ENCODE assay signal across 22 cellular contexts in the genomic region with DNA sequence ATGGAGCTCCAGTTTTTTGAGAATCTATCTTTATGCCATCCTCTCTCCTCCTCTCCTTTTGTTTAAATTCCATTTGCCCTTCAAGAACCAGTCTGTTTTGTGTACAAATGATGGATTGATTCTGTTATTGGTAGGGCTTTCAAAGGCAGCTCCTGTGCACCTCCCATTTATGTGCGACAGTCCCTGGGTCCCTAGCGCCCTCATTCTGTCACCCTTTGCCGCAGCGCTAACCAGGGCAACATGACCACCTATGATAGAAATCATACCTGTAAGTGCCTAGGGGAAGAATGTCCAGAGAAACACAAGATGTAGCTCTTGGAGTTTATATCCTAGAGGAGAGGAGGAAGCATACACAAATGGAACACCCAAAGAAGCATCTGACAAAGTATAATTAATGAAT.
DNase-seq lines count a peak whose midpoint lies in the region; ATAC-seq and TF ChIP-seq lines count a peak whose summit lies in the region.
"Had no signal": no experiment of that assay in that cellular context is flagged by ENCODE, and none has a peak within 500 bp of the region (broad histone marks: within the 10 kb centered on the region; RNA-seq: fewer than 3 reads in every experiment).

No MANE protein-coding gene starts in this region.

- no peak overlapping the region for H2AFZ ChIP-seq in H9 (ENCODE audit: low read length)

- DNase-seq in H9 (no peak), WERI-Rb-1 (no peak), SIG-M5 treated with dmso at 0.1 percent for 504 hours (lab: John Stamatoyannopoulos, UW; ENCODE audit: unreplicated experiment) (no peak), NOMO-1 treated with dmso at 0.1 percent for 144 hours (lab: John Stamatoyannopoulos, UW; ENCODE audit: unreplicated experiment) (no peak)
- DNase-seq: 8988T; ACHN; BE2C; CD4-positive, alpha-beta memory T cell; CD4-positive, CD25-positive, alpha-beta regulatory T cell; CD8-positive, alpha-beta memory T cell; COR-L47; DMS 273 treated with DMSO at 0.1 percent for 48 hours; DMS153; DMS53; DMS79; DND-41; EL; GDM1 had no signal

- H4K8ac ChIP-seq in H9 (replicated peaks; ENCODE audit: insufficient read length, low read depth, low read length): no peak overlapping the region

- H2BK20ac ChIP-seq in H9 (ENCODE audit: low read depth, low read length, poor library complexity, severe bottlenecking): no peak overlapping the region

- no peak overlapping the region for H3K9ac ChIP-seq in H9 (ENCODE audit: extremely low read depth, insufficient read length, low read length)
- H3K9ac ChIP-seq: BLaER1 had no signal

- no peak overlapping the region for H3K18ac ChIP-seq in H9 (ENCODE audit: insufficient read length, low read depth, low read length)

- H4K5ac ChIP-seq in H9 (ENCODE audit: insufficient read length, low read depth, low read length): no peak overlapping the region

- ATAC-seq in stimulated activated memory B cell treated with anti-CD40 and anti-IgM and Interleukin-4, amounts not matched to agents 10 μg/mL and 1 μg/mL and 100 μg/mL, for 72 hours: no peak
- ATAC-seq: GM12878 had no signal

- no peaks in the 10 kb centered on the region; a peak in 1 of 5 replicates for H3K9me3 Mint-ChIP-seq in H9
- no peaks in the 10 kb centered on the region for H3K9me3 Mint-ChIP-seq in stimulated activated memory B cell treated with anti-CD40 and anti-IgM and Interleukin-4, amounts not matched to agents 10 μg/mL and 1 μg/mL and 100 μg/mL, for 72 hours
- H3K9me3 Mint-ChIP-seq: CD14-positive monocyte; CD8-positive, alpha-beta memory T cell had no signal

- no peak overlapping the region for H2BK5ac ChIP-seq in H9 (ENCODE audit: insufficient read length, low read length)

- H3K4ac ChIP-seq in H9 (ENCODE audit: low read depth, low read length): no peak overlapping the region

- no peak overlapping the region for H2BK12ac ChIP-seq in H9 (ENCODE audit: insufficient read length, low read depth, low read length)

- H3K36me3 Mint-ChIP-seq in H9 (ENCODE audit: insufficient read depth in 1 of 3, low read depth in 3 of 3): no peaks in the 10 kb centered on the region
- no peaks in the 10 kb centered on the region for H3K36me3 Mint-ChIP-seq in stimulated activated memory B cell treated with anti-CD40 and anti-IgM and Interleukin-4, amounts not matched to agents 10 μg/mL and 1 μg/mL and 100 μg/mL, for 72 hours
- H3K36me3 Mint-ChIP-seq: CD14-positive monocyte; CD4-positive, alpha-beta memory T cell; CD4-positive, CD25-positive, alpha-beta regulatory T cell; CD8-positive, alpha-beta memory T cell had no signal

- no peak overlapping the region for H3K4me3 ChIP-seq in WERI-Rb-1 (ENCODE audit: low read depth, low read length)
- H3K4me3 ChIP-seq: BLaER1, GM12878 had no signal

- no peak overlapping the region for H3K4me3 Mint-ChIP-seq in H9
- no peak overlapping the region for H3K4me3 Mint-ChIP-seq in stimulated activated memory B cell treated with anti-CD40 and anti-IgM and Interleukin-4, amounts not matched to agents 10 μg/mL and 1 μg/mL and 100 μg/mL, for 72 hours
- H3K4me3 Mint-ChIP-seq: CD14-positive monocyte; CD4-positive, alpha-beta memory T cell; CD4-positive, CD25-positive, alpha-beta regulatory T cell; CD8-positive, alpha-beta memory T cell had no signal

- no peak overlapping the region for H3K4me2 ChIP-seq in H9 (ENCODE audit: insufficient read depth, insufficient read length, low read length)
- H3K4me2 ChIP-seq: BLaER1 had no signal

- no peak overlapping the region for H2BK120ac ChIP-seq in H9 (ENCODE audit: low read depth, low read length, poor library complexity, severe bottlenecking)

- H3K23ac ChIP-seq in H9 (ENCODE audit: insufficient read length, low read depth, low read length): no peak overlapping the region

- no peaks in the 10 kb centered on the region for H3K23me2 ChIP-seq in H9 (ENCODE audit: insufficient read length, low read depth, low read length, poor library complexity, severe bottlenecking)

- H3K56ac ChIP-seq in H9 (ENCODE audit: insufficient read length, low read depth, low read length): no peak overlapping the region

- H3K27me3 Mint-ChIP-seq in H9 (ENCODE audit: low read depth): peaks cover 31% of the 10 kb centered on the region
- no peaks in the 10 kb centered on the region for H3K27me3 Mint-ChIP-seq in stimulated activated memory B cell treated with anti-CD40 and anti-IgM and Interleukin-4, amounts not matched to agents 10 μg/mL and 1 μg/mL and 100 μg/mL, for 72 hours

- H3K27ac Mint-ChIP-seq in H9: no peak overlapping the region
- no peak overlapping the region for H3K27ac Mint-ChIP-seq in stimulated activated memory B cell treated with anti-CD40 and anti-IgM and Interleukin-4, amounts not matched to agents 10 μg/mL and 1 μg/mL and 100 μg/mL, for 72 hours
- H3K27ac Mint-ChIP-seq: CD4-positive, alpha-beta memory T cell; CD4-positive, CD25-positive, alpha-beta regulatory T cell; CD8-positive, alpha-beta memory T cell had no signal

- H3K27ac ChIP-seq in H9 (ENCODE audit: insufficient read length, low read depth, low read length) (no peak overlapping the region), WERI-Rb-1 (no peak overlapping the region)
- H3K27ac ChIP-seq: BLaER1 had no signal

- no peaks in the 10 kb centered on the region for H4K20me1 ChIP-seq in H9 (ENCODE audit: control insufficient read depth, insufficient read depth, insufficient read length)
- H4K20me1 ChIP-seq: BLaER1 had no signal

- no peaks in the 10 kb centered on the region for H3K4me1 ChIP-seq in H9 (ENCODE audit: insufficient read depth, low read length)
- H3K4me1 ChIP-seq: BE2C had no signal

- no peak overlapping the region for H4K91ac ChIP-seq in H9 (ENCODE audit: insufficient read length, low read depth, low read length)

- WGBS in H9 (ENCODE audit: extremely low coverage, insufficient read length, low lambda C conversion rate): no CpG with 5 or more reads among the region's 4 CpGs

- no peaks in the 10 kb centered on the region for H3K79me1 ChIP-seq in H9 (ENCODE audit: insufficient read depth, low read depth, low read length, poor library complexity, severe bottlenecking)

- no peak overlapping the region for H3T11ph ChIP-seq in H9 (ENCODE audit: low read length)

- H2BK15ac ChIP-seq in H9 (ENCODE audit: low read depth, low read length): no peak overlapping the region

- no peak overlapping the region for H3K14ac ChIP-seq in H9 (ENCODE audit: insufficient read depth, low read length)

- no peaks in the 10 kb centered on the region for H3K36me3 ChIP-seq in WERI-Rb-1
- H3K36me3 ChIP-seq: BE2C, BLaER1 had no signal

- H3K79me2 ChIP-seq in H9 (ENCODE audit: insufficient read depth, low read length): no peaks in the 10 kb centered on the region

- H3K9me3 ChIP-seq in H9 (ENCODE audit: control insufficient read depth, low read depth, low read length) (no peaks in the 10 kb centered on the region), WERI-Rb-1 (ENCODE audit: severe bottlenecking) (no peaks in the 10 kb centered on the region)
- H3K9me3 ChIP-seq: BE2C, BLaER1 had no signal

- peaks cover 2 to 3% of the 10 kb centered on the region in 2 experiments; a peak in 3 of 4 replicates for H3K4me1 Mint-ChIP-seq in H9
- H3K4me1 Mint-ChIP-seq in stimulated activated memory B cell treated with anti-CD40 and anti-IgM and Interleukin-4, amounts not matched to agents 10 μg/mL and 1 μg/mL and 100 μg/mL, for 72 hours: peaks cover 28% of the 10 kb centered on the region
- H3K4me1 Mint-ChIP-seq: CD4-positive, alpha-beta memory T cell; CD4-positive, CD25-positive, alpha-beta regulatory T cell had no signal

- H2AK5ac ChIP-seq in H9 (ENCODE audit: insufficient read length, low read length): no peak overlapping the region

- TF ChIP-seq CTCF in H9 (conservative IDR thresholded peaks at IDR 0.05) (peak; percentile 23; the same call in 2 of the 3 replicates), WERI-Rb-1 (IDR thresholded peaks at IDR 0.05; ENCODE audit: low read depth, low read length) (peak; percentile 29; the same call in 1 of the 2 replicates)

- H3K27me3 ChIP-seq in H9 (ENCODE audit: insufficient read depth, low read length) (peaks cover 3% of the 10 kb centered on the region; the same call in 1 of the 2 replicates), WERI-Rb-1 (ENCODE audit: insufficient read depth, low read depth, severe bottlenecking) (no peaks in the 10 kb centered on the region)
- H3K27me3 ChIP-seq: BLaER1 had no signal
